In the genomic region with DNA sequence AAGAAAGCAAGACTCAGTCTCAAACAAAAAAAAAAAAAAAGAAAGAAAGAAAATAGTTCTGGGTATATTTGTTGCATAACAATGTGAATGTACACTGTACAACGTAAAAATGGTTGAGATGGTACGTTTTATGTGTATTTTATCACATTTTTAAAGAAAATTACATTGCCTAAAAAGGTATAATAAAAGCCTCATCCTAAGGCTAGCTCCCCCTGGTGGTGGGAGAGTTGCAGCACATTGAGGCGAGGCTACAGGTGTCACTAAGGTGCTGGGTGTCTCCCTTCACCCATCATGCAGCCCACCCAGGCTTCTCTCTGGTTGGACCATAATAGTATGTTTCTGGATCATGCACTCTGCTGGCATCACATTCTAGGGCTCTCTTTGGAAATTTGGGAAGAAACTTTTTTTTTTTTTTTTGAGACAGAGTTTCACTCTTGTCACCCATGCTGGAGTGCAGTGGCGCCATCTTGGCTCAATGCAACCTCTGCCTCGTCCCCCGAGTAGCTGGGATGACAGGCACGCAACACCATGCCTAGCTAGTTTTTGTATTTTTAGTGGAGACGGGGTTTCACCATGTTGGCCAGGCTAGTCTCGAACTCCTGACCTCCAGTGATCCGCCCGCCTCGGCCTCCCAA, we compare ENCODE assay signal across 8 cellular contexts. TPM values are rescaled to one million over a fixed set of nuclear protein-coding genes. Genes with fewer than 3 reads are reported as not detected.
DNase-seq lines count a peak whose midpoint lies in the region; ATAC-seq and TF ChIP-seq lines count a peak whose summit lies in the region.

No MANE protein-coding gene starts in this region.

- in situ Hi-C loops in Caki2 (cut with HindIII; ENCODE audit: low pct_unique_long_range_greater_than_20kb, low sequenced_read_pairs): no loop called here

- no peaks in the 10 kb centered on the region for H3K27me3 ChIP-seq in ascending aorta

- H3K36me3 ChIP-seq in ascending aorta: no peaks in the 10 kb centered on the region

- intact Hi-C loops in ascending aorta (cut with DNase I): loop anchor here (10.0 kb wide), 1 partner anchor 222 kb away; no protein-coding TSS in a partner anchor

- DNase-seq in Caki2 (ENCODE audit: low read depth) (peak; percentile 37), HT-29 (ENCODE audit: low spot score) (peak; percentile 87), T-helper 17 cell (peak; percentile 65 to 77 (median 67)), ascending aorta (ENCODE audit: low spot score in 2 of 2) (peak; percentile 21 to 87), iris pigment epithelial cell (ENCODE audit: low read depth) (peak; percentile 43)
- DNase-seq in stimulated activated CD4-positive, alpha-beta T cell treated with anti-CD3 and anti-CD28 coated beads, Interleukin-2, amount 100 ng/mL, for 48 hours: peak; percentile 80 to 84

- peak; percentile 93 for ATAC-seq in T-helper 17 cell
- no peak for ATAC-seq in GM18861 (IDR thresholded peaks at IDR 0.05; ENCODE audit: unreplicated experiment)
- no peak for ATAC-seq in GM19023 (IDR thresholded peaks at IDR 0.05; ENCODE audit: unreplicated experiment)

- H3K27me3 Mint-ChIP-seq in T-helper 17 cell: no peaks in the 10 kb centered on the region

- H3K27ac Mint-ChIP-seq in T-helper 17 cell: no peak overlapping the region

- no peaks in the 10 kb centered on the region for H3K9me3 ChIP-seq in T-helper 17 cell (ENCODE audit: control insufficient read depth, low read length, poor library complexity, severe bottlenecking)
- H3K9me3 ChIP-seq in ascending aorta: no peaks in the 10 kb centered on the region

- H3K4me3 Mint-ChIP-seq in T-helper 17 cell: no peak overlapping the region

- H3K27ac ChIP-seq in ascending aorta: no peak overlapping the region

- H3K36me3 Mint-ChIP-seq in T-helper 17 cell (ENCODE audit: low read depth): no peaks in the 10 kb centered on the region

- H3K4me3 ChIP-seq in ascending aorta: no peak overlapping the region

- TF ChIP-seq CTCF in ascending aorta (IDR thresholded peaks at IDR 0.05): peak; percentile 63 to 83 (median 77)

- no peaks in the 10 kb centered on the region for H3K4me1 ChIP-seq in ascending aorta

- peaks cover 9% of the 10 kb centered on the region for H3K4me1 Mint-ChIP-seq in T-helper 17 cell

RNA-seq across cellular contexts. Expression of gene RAB11A, which starts 12.4 kb away (rescaled TPM):
- total RNA-seq in Caki2 (2014; rRNA removed; shearing (Covaris generic); ENCODE audit: low replicate concordance): 231 and 296 TPM in 2 replicates
- total RNA-seq in HT-29 (2014; rRNA removed; shearing (Covaris generic)): 233 and 329 TPM in 2 replicates
- total RNA-seq in T-helper 17 cell: 100 to 1,000 TPM; 102 to 122 TPM
- 192 TPM for total RNA-seq in ascending aorta

Comparison
In these comparisons a context has a peak if more than half of its experiments do, and no peak if none do; other contexts are left out.
1. DNase-seq: peak in every context shown above with its lines; median percentile 87 in HT-29; 82 in stimulated activated CD4-positive, alpha-beta T cell treated with anti-CD3 and anti-CD28 coated beads, Interleukin-2, amount 100 ng/mL, for 48 hours; 67 in T-helper 17 cell; 54 in ascending aorta; 43 in iris pigment epithelial cell; 37 in Caki2.